ENCODE assay signal across 16 cellular contexts in genomic region chr14:101827286-101827685, GRCh38.
DNase-seq lines count a peak whose midpoint lies in the region; ATAC-seq and TF ChIP-seq lines count a peak whose summit lies in the region.
"Had no signal": no experiment of that assay in that cellular context is flagged by ENCODE, and none has a peak within 500 bp of the region (broad histone marks: within the 10 kb centered on the region; RNA-seq: fewer than 3 reads in every experiment).

No MANE protein-coding gene starts in this region.

- peaks cover 88% of the 10 kb centered on the region for H3K4me1 Mint-ChIP-seq in activated T-cell treated with anti-CD3 and anti-CD28 coated beads, Interleukin-2, amount 50 U/mL, for 4 hours (ENCODE audit: low read depth)
- H3K4me1 Mint-ChIP-seq in activated CD8-positive, alpha-beta T cell treated with anti-CD3 and anti-CD28 coated beads, Interleukin-2, amount 10 ng/mL, durations not matched to agents 7 days and 5 days (ENCODE audit: low read depth) = peaks cover 75% of the 10 kb centered on the region

- no peak for DNase-seq in activated T-cell treated with anti-CD3 and anti-CD28 coated beads, Interleukin-2, amount 50 U/mL, for 4 hours
- DNase-seq in activated T-cell treated with anti-CD3 and anti-CD28 coated beads, Interleukin-2, amount 50 U/mL, for 1 hour = no peak
- DNase-seq in activated CD8-positive, alpha-beta T cell treated with anti-CD3 and anti-CD28 coated beads, Interleukin-2, amount 10 ng/mL, durations not matched to agents 7 days and 5 days = no peak
- peak; percentile 54 for DNase-seq in left kidney (ENCODE audit: low read depth, low spot score)
- no peak for DNase-seq in medulla oblongata (ENCODE audit: extremely low spot score)
- DNase-seq in upper lobe of right lung = no peak
- DNase-seq: endodermal cell, KG1, NCI-H187 treated with DMSO at 0.1 percent for 48 hours, NCI-H774 had no signal

- no peaks in the 10 kb centered on the region for H3K9me3 Mint-ChIP-seq in activated T-cell treated with anti-CD3 and anti-CD28 coated beads, Interleukin-2, amount 50 U/mL, for 4 hours
- H3K9me3 Mint-ChIP-seq in activated CD8-positive, alpha-beta T cell treated with anti-CD3 and anti-CD28 coated beads, Interleukin-2, amount 10 ng/mL, durations not matched to agents 7 days and 5 days (ENCODE audit: insufficient read depth) = no peaks in the 10 kb centered on the region

- H3K9me3 ChIP-seq in stomach smooth muscle (ENCODE audit: control insufficient read depth in 2 of 2, low read length in 2 of 2) (no peaks in the 10 kb centered on the region), upper lobe of right lung (no peaks in the 10 kb centered on the region)

- H3K9ac ChIP-seq in stomach smooth muscle (ENCODE audit: low read length in 2 of 2) = no peak overlapping the region

- H3K27me3 Mint-ChIP-seq in activated T-cell treated with anti-CD3 and anti-CD28 coated beads, Interleukin-2, amount 50 U/mL, for 4 hours (ENCODE audit: low read depth) = no peaks in the 10 kb centered on the region
- no peaks in the 10 kb centered on the region for H3K27me3 Mint-ChIP-seq in activated CD8-positive, alpha-beta T cell treated with anti-CD3 and anti-CD28 coated beads, Interleukin-2, amount 10 ng/mL, durations not matched to agents 7 days and 5 days (ENCODE audit: low read depth)
- H3K27me3 Mint-ChIP-seq: brain, type B pancreatic cell had no signal

- no peak for TF ChIP-seq CTCF in upper lobe of right lung (IDR thresholded peaks at IDR 0.05)

- peak overlapping the region; percentile 66 for H3K27ac Mint-ChIP-seq in activated CD8-positive, alpha-beta T cell treated with anti-CD3 and anti-CD28 coated beads, Interleukin-2, amount 10 ng/mL, durations not matched to agents 7 days and 5 days
- H3K27ac Mint-ChIP-seq: endodermal cell, type B pancreatic cell had no signal

- no peak overlapping the region for H3K4me3 ChIP-seq in stomach smooth muscle (ENCODE audit: low read length in 2 of 2)
- no peak overlapping the region for H3K4me3 ChIP-seq in upper lobe of right lung
- H3K4me3 ChIP-seq: skin epidermis had no signal

- H3K27ac ChIP-seq in stomach smooth muscle (ENCODE audit: low read length) (peak overlapping the region; percentile 60), upper lobe of right lung (no peak overlapping the region)

- no peaks in the 10 kb centered on the region for H3K27me3 ChIP-seq in stomach smooth muscle (ENCODE audit: control insufficient read depth in 1 of 2, insufficient read depth in 2 of 2, low read length in 2 of 2)
- H3K27me3 ChIP-seq in upper lobe of right lung = no peaks in the 10 kb centered on the region

- ATAC-seq in activated T-cell treated with anti-CD3 and anti-CD28 coated beads, Interleukin-2, amount 50 U/mL, for 4 hours = no peak
- no peak for ATAC-seq in activated CD8-positive, alpha-beta T cell treated with anti-CD3 and anti-CD28 coated beads, Interleukin-2, amount 10 ng/mL, durations not matched to agents 7 days and 5 days
- ATAC-seq in GM18858 (IDR thresholded peaks at IDR 0.05; ENCODE audit: unreplicated experiment) (no peak), upper lobe of right lung (no peak)
- ATAC-seq: Right ventricle myocardium inferior had no signal

- CTCF ChIA-PET in activated CD8-positive, alpha-beta T cell treated with anti-CD3 and anti-CD28 coated beads, Interleukin-2, amount 10 ng/mL, durations not matched to agents 7 days and 5 days (lab: Charles Lee) = interaction anchor here (2.6 to 5.6 kb wide), 3 partner anchors 17 to 57 kb away, joined by 6 to 57 read pairs (median 54); no protein-coding TSS in a partner anchor

- H3K4me3 Mint-ChIP-seq in activated T-cell treated with anti-CD3 and anti-CD28 coated beads, Interleukin-2, amount 50 U/mL, for 4 hours = peak overlapping the region; percentile 49
- H3K4me3 Mint-ChIP-seq in activated CD8-positive, alpha-beta T cell treated with anti-CD3 and anti-CD28 coated beads, Interleukin-2, amount 10 ng/mL, durations not matched to agents 7 days and 5 days = no peak overlapping the region
- H3K4me3 Mint-ChIP-seq: brain, endodermal cell, type B pancreatic cell had no signal

- H3K4me1 ChIP-seq in stomach smooth muscle (ENCODE audit: control insufficient read depth, insufficient read depth, low read length) (peaks cover 50% of the 10 kb centered on the region), upper lobe of right lung (peaks cover 29% of the 10 kb centered on the region)

- H3K36me3 ChIP-seq in stomach smooth muscle (ENCODE audit: control insufficient read depth in 2 of 2, insufficient read depth in 2 of 2, low read length in 2 of 2) (peaks cover 0 to 5% of the 10 kb centered on the region in 2 donors), upper lobe of right lung (peaks cover 10% of the 10 kb centered on the region)

- H3K36me3 Mint-ChIP-seq in activated T-cell treated with anti-CD3 and anti-CD28 coated beads, Interleukin-2, amount 50 U/mL, for 4 hours (ENCODE audit: insufficient read depth) = peaks cover 21% of the 10 kb centered on the region
- H3K36me3 Mint-ChIP-seq in activated CD8-positive, alpha-beta T cell treated with anti-CD3 and anti-CD28 coated beads, Interleukin-2, amount 10 ng/mL, durations not matched to agents 7 days and 5 days (ENCODE audit: low read depth) = peaks cover 68% of the 10 kb centered on the region

- POLR2A ChIA-PET in activated CD8-positive, alpha-beta T cell treated with anti-CD3 and anti-CD28 coated beads, Interleukin-2, amount 10 ng/mL, durations not matched to agents 7 days and 5 days (lab: Charles Lee) = interaction anchor here (2.4 to 15.1 kb wide), 2 partner anchors 9 to 14 kb away, joined by 19 to 820 read pairs; no protein-coding TSS in a partner anchor

- intact Hi-C loops in upper lobe of right lung (cut with DNase I) = no loop called here
